8 cellular contexts compared by ENCODE assay signal in genomic region chr11:107565955-107566501, GRCh38. TPM values are rescaled to one million over a fixed set of nuclear protein-coding genes. Genes with fewer than 3 reads are reported as not detected.
A peak's percentile ranks its signal among the peaks of the same experiment; 100 is the strongest.
DNase-seq lines count a peak whose midpoint lies in the region; ATAC-seq and TF ChIP-seq lines count a peak whose summit lies in the region.
"Not testable (repeated sequence)": the region's sequence is repeated elsewhere in the genome, so short reads cannot be mapped to it uniquely, and the experiment has no call there.

No MANE protein-coding gene starts in this region.

- ATAC-seq in GM18511 (IDR thresholded peaks at IDR 0.05; ENCODE audit: unreplicated experiment) (peak; percentile 1), HG03135 (IDR thresholded peaks at IDR 0.05; ENCODE audit: unreplicated experiment) (peak; percentile 7), left lobe of liver (peak; percentile 11)
- ATAC-seq in RWPE2 (ENCODE audit: low read depth): not testable (repeated sequence)

- not testable (repeated sequence) for H2AK5ac ChIP-seq in trophoblast cell (ENCODE audit: low read length)

- H4K12ac ChIP-seq in trophoblast cell (ENCODE audit: low read depth, low read length): not testable (repeated sequence)

- not testable (repeated sequence) for H2BK120ac ChIP-seq in trophoblast cell (ENCODE audit: insufficient read depth, low read length, poor library complexity)

- H3K4me3 ChIP-seq in RWPE2 (ENCODE audit: severe bottlenecking) (peak overlapping the region; percentile 99), epithelial cell of esophagus (ENCODE audit: low read length) (peak overlapping the region; percentile 68), vagina (peak overlapping the region; percentile 62 to 79)
- not testable (repeated sequence) for H3K4me3 ChIP-seq in trophoblast cell (ENCODE audit: low read depth, low read length)

- H2BK5ac ChIP-seq in trophoblast cell (ENCODE audit: low read depth, low read length, poor library complexity): not testable (repeated sequence)

- H3K79me2 ChIP-seq in trophoblast cell (ENCODE audit: control insufficient read depth, insufficient read depth, low read length, poor library complexity): not testable (repeated sequence)

- not testable (repeated sequence) for H4K91ac ChIP-seq in trophoblast cell (ENCODE audit: low read depth, low read length)

- not testable (repeated sequence) for H3K36me3 ChIP-seq in RWPE2 (ENCODE audit: low read depth); trophoblast cell (ENCODE audit: control insufficient read depth in 1 of 2, insufficient read depth in 2 of 2, low read length in 2 of 2); vagina

- H3K79me1 ChIP-seq in trophoblast cell (ENCODE audit: low read length): not testable (repeated sequence)

- not testable (repeated sequence) for H3K9me3 ChIP-seq in RWPE2 (ENCODE audit: severe bottlenecking); trophoblast cell (ENCODE audit: insufficient read depth, low read depth, low read length); vagina

- H3K27ac ChIP-seq in RWPE2 (ENCODE audit: poor library complexity, severe bottlenecking) (peak overlapping the region; percentile 80), vagina (peak overlapping the region; percentile 71)
- H3K27ac ChIP-seq in trophoblast cell (ENCODE audit: low read depth, low read length): not testable (repeated sequence)

- peak overlapping the region; percentile 81 for H2AFZ ChIP-seq in trophoblast cell (ENCODE audit: insufficient read depth, low read length, poor library complexity)

- H3K27me3 Mint-ChIP-seq in activated naive CD8-positive, alpha-beta T cell treated with anti-CD3 and anti-CD28 coated beads for 36 hours: not testable (repeated sequence)

- H3K4ac ChIP-seq in trophoblast cell (ENCODE audit: low read depth, low read length): not testable (repeated sequence)

- H4K8ac ChIP-seq in trophoblast cell (ENCODE audit: low read depth, low read length): peak overlapping the region; percentile 29

- WGBS in trophoblast cell (ENCODE audit: extremely low coverage, insufficient coverage, insufficient read length): no CpG with 5 or more reads among the region's 9 CpGs

- H3K4me1 ChIP-seq in RWPE2 (ENCODE audit: insufficient read depth, poor library complexity, severe bottlenecking) (peaks cover 31% of the 10 kb centered on the region), vagina (peaks cover 29% of the 10 kb centered on the region)
- not testable (repeated sequence) for H3K4me1 ChIP-seq in trophoblast cell (ENCODE audit: control insufficient read depth in 1 of 2, insufficient read depth in 2 of 2, low read length in 2 of 2)

- intact Hi-C loops in vagina (cut with DNase I): not testable (repeated sequence)

- not testable (repeated sequence) for DNase-seq in RWPE2 (ENCODE audit: low spot score); activated naive CD8-positive, alpha-beta T cell treated with anti-CD3 and anti-CD28 coated beads for 36 hours; left lobe of liver (ENCODE audit: low spot score); vagina (ENCODE audit: extremely low spot score in 2 of 2)
- peak; percentile 51 for DNase-seq in epithelial cell of esophagus (ENCODE audit: low read depth)
- peak in 1 of 2 donors; percentile 28 for DNase-seq in trophoblast cell

- not testable (repeated sequence) for H3K14ac ChIP-seq in trophoblast cell (ENCODE audit: low read length)

- not testable (repeated sequence) for H3K9me3 Mint-ChIP-seq in activated naive CD8-positive, alpha-beta T cell treated with anti-CD3 and anti-CD28 coated beads for 36 hours

- not testable (repeated sequence) for H2BK12ac ChIP-seq in trophoblast cell (ENCODE audit: low read length)

- H3K4me2 ChIP-seq in trophoblast cell (ENCODE audit: low read length): peak overlapping the region; percentile 98

- peaks cover 50% of the 10 kb centered on the region for H3K4me1 Mint-ChIP-seq in activated naive CD8-positive, alpha-beta T cell treated with anti-CD3 and anti-CD28 coated beads for 36 hours

- TF ChIP-seq CTCF in RWPE2 (IDR thresholded peaks at IDR 0.05; ENCODE audit: poor library complexity, severe bottlenecking); epithelial cell of esophagus (IDR thresholded peaks at IDR 0.05; ENCODE audit: insufficient read depth, low read depth, low read length, missing control alignments); vagina (IDR thresholded peaks at IDR 0.05): not testable (repeated sequence)

- H3K9ac ChIP-seq in trophoblast cell (ENCODE audit: low read length): not testable (repeated sequence)

- H3K27ac Mint-ChIP-seq in activated naive CD8-positive, alpha-beta T cell treated with anti-CD3 and anti-CD28 coated beads for 36 hours: peak overlapping the region; percentile 94

- H3K23ac ChIP-seq in trophoblast cell (ENCODE audit: low read length): not testable (repeated sequence)

- TF ChIP-seq POLR2A in vagina (IDR thresholded peaks at IDR 0.05): not testable (repeated sequence)

- H3K4me3 Mint-ChIP-seq in activated naive CD8-positive, alpha-beta T cell treated with anti-CD3 and anti-CD28 coated beads for 36 hours: peak overlapping the region; percentile 94

- not testable (repeated sequence) for H3K18ac ChIP-seq in trophoblast cell (ENCODE audit: low read length)

- H3K27me3 ChIP-seq in RWPE2 (ENCODE audit: insufficient read depth, poor library complexity, severe bottlenecking); trophoblast cell (ENCODE audit: insufficient read depth, low read length); vagina: not testable (repeated sequence)

- H3K36me3 Mint-ChIP-seq in activated naive CD8-positive, alpha-beta T cell treated with anti-CD3 and anti-CD28 coated beads for 36 hours: not testable (repeated sequence)

RNA-seq across cellular contexts. Expression of gene ALKBH8, which starts 0.5 kb away (rescaled TPM):
- 10 to 100 TPM; 18.6 to 19.8 TPM for total RNA-seq in activated naive CD8-positive, alpha-beta T cell treated with anti-CD3 and anti-CD28 coated beads for 36 hours
- total RNA-seq in left lobe of liver: 3.2 TPM
- polyA plus RNA-seq in trophoblast cell (2013): 2.9 and 3.2 TPM in 2 replicates
- total RNA-seq in vagina: 3.4 TPM

RNA-seq across cellular contexts. Expression of gene ELMOD1, which starts 24.9 kb away (rescaled TPM):
- not detected for total RNA-seq in activated naive CD8-positive, alpha-beta T cell treated with anti-CD3 and anti-CD28 coated beads for 36 hours
- total RNA-seq in left lobe of liver (1.3 TPM), vagina (not detected)
- polyA plus RNA-seq in trophoblast cell (2013): 0.78 and 0.79 TPM in 2 replicates
